Comparison of ENCODE assay signal across 1 cellular context in the genomic region with DNA sequence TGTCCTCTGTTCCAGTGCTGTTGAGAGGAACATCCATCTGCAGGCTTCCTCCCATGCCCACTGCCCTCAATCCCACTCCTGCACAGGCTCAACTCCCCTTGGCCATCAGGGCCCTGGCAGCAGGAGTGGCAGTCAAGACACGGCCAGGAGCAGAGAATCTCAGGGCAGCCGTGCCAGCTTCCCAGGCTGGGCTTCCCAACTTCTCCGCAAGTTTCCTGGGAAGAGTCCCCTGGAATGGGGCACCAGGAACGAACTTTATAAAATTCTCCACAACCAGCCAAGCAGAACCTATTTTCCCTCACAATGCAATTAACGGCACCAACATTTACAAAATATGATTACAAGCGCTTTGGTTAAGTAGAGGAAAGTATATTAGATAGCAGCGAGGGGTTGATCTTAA.
TF ChIP-seq lines count a peak whose summit lies in the region.

No MANE protein-coding gene starts in this region.

TF ChIP-seq in GM23338, 12 proteins besides CTCF, POLR2A, EP300 and RAD21 (continued from another document):
- no peak for TF ChIP-seq ZNF462 (CRISPR knock-in tag; IDR thresholded peaks at IDR 0.05)
